Comparison of ENCODE assay signal across 8 cellular contexts in the genomic region with DNA sequence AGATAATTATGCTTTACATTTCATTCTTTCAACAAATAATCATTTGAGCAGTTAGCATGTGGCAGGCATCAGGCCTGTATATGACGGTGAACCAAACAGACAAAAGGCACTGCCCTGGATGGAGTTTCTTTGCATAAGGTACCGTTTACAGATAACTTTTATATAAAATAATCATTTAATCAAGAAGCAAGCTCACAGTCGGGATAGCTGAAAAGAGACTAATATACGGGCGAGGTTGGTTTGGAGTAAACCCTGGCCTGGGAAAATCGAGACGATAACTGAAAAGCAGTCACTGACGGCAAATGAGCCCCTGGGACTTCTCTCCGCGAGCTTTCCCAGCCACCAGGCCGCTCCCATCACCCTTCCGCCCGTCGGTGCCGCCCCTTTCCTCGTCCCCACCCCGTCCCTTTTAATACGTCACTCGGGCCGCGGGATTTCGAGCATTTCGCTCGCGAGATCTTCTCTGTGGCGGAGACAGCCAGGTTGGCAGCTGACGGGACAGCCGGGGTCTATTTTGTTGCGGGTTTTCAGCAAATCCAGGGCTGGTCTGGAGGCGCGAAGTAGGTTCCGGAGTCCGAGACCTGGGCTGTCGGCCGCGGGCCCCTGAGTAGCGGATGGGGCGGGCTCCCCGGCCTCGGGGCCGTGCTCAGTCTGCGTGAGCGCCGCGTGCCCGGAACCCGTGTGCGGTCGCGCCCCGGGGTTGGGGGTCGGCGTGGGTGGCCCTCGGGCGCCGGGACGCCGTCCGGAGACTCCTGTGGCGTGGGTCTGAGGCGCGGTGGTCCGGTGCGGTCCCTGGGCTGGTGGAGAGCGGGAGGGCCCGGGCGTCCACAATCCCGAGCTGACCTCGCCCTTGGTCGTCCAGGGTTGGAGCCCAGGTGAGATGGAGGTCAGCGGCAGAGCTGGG. TPM values are rescaled to one million over a fixed set of nuclear protein-coding genes. Genes with fewer than 3 reads are reported as not detected.
DNase-seq lines count a peak whose midpoint lies in the region; ATAC-seq, FAIRE-seq and TF ChIP-seq lines count a peak whose summit lies in the region.

A gene (plus strand): TSS at position 462 of the 904 bp plus-strand sequence. CDS start 703 bp downstream, outside the sequence.

- H3K4me3 ChIP-seq in A673 (ENCODE audit: low read depth, low read length, poor library complexity, severe bottlenecking) (peak within 1 kb of the TSS; percentile 97), breast epithelium (peak within 1 kb of the TSS; percentile 80 to 93 (median 93)), iPS-20b (ENCODE audit: low read length) (peak within 1 kb of the TSS; percentile 94), small intestine (ENCODE audit: low read depth in 1 of 2, low read length in 2 of 2) (peak within 1 kb of the TSS; percentile 66 to 100)

- peaks cover 4% of the 10 kb centered on the region for H3K4me1 ChIP-seq in A673 (ENCODE audit: insufficient read depth, low read length, poor library complexity, severe bottlenecking)
- peaks cover 0 to 5% of the 10 kb centered on the region in 2 donors for H3K4me1 ChIP-seq in breast epithelium
- no peaks in the 10 kb centered on the region; the same call in 1 of the 2 replicates for H3K4me1 ChIP-seq in iPS-20b (ENCODE audit: insufficient read depth, low read length)
- peaks cover 1 to 6% of the 10 kb centered on the region in 2 donors for H3K4me1 ChIP-seq in small intestine (ENCODE audit: control insufficient read depth in 2 of 2, insufficient read depth in 1 of 2, low read depth in 1 of 2, low read length in 1 of 2)

- ATAC-seq in GM18868 (IDR thresholded peaks at IDR 0.05; ENCODE audit: unreplicated experiment) (peak; percentile 99), HG03108 (IDR thresholded peaks at IDR 0.05; ENCODE audit: unreplicated experiment) (peak; percentile 98)

- intact Hi-C loops in A673 (cut with micrococcal nuclease; ENCODE audit: unreplicated experiment) (no loop called here), breast epithelium (cut with DNase I; ENCODE audit: low total_unique reads) (no loop called here)

- CTCF ChIA-PET in A673 (lab: Charles Lee): no interaction called here

- no TSS peak for BruUV-seq in A673 (replicated peaks; lab: Mats Ljungman, UMichigan)

- H3K9me3 ChIP-seq in A673 (ENCODE audit: low read depth, low read length, poor library complexity, severe bottlenecking): no peaks in the 10 kb centered on the region
- no peaks in the 10 kb centered on the region for H3K9me3 ChIP-seq in breast epithelium
- no peaks in the 10 kb centered on the region for H3K9me3 ChIP-seq in iPS-20b (ENCODE audit: insufficient read depth, low read depth, low read length)
- no peaks in the 10 kb centered on the region for H3K9me3 ChIP-seq in small intestine (ENCODE audit: control insufficient read depth, low read depth)

- TF ChIP-seq POLR2A in breast epithelium (IDR thresholded peaks at IDR 0.05): peak; percentile 56

- peak; percentile 97 for DNase-seq in A673 (ENCODE audit: low spot score)
- DNase-seq in NCI-H2196 (lab: John Stamatoyannopoulos, UW; ENCODE audit: unreplicated experiment): peak; percentile 97
- DNase-seq in breast epithelium (ENCODE audit: low spot score in 2 of 2): peak; percentile 91 to 95
- peak; percentile 94 for DNase-seq in small intestine

- no peaks in the 10 kb centered on the region for H3K27me3 ChIP-seq in A673 (replicated peaks; ENCODE audit: insufficient read depth, low read depth, low read length, poor library complexity)
- no peaks in the 10 kb centered on the region for H3K27me3 ChIP-seq in breast epithelium
- no peaks in the 10 kb centered on the region for H3K27me3 ChIP-seq in iPS-20b (ENCODE audit: insufficient read depth, low read length)
- no peaks in the 10 kb centered on the region for H3K27me3 ChIP-seq in small intestine (ENCODE audit: control insufficient read depth in 2 of 2, insufficient read depth in 2 of 2, low read length in 2 of 2)

- TF ChIP-seq CTCF in A673 (conservative IDR thresholded peaks at IDR 0.05; ENCODE audit: low read depth, low read length): no peak
- TF ChIP-seq CTCF in VCaP (conservative IDR thresholded peaks at IDR 0.05): no peak
- no peak for TF ChIP-seq CTCF in breast epithelium (IDR thresholded peaks at IDR 0.05)

- peak within 1 kb of the TSS; percentile 85; the same call in 1 of the 2 replicates for H3K9ac ChIP-seq in iPS-20b (ENCODE audit: low read depth, low read length)

- FAIRE-seq in small intestine (lab: Jason Lieb, UNC): no peak

- POLR2A ChIA-PET in A673 (lab: Charles Lee; ENCODE audit: low non-redundant PET): interaction anchor here (0.7 kb wide), 1 partner anchor 9 kb away, joined by 3 read pairs; no protein-coding TSS in a partner anchor

- WGBS in small intestine, 3 donors: 1% methylated on average over 71 of the region's 71 CpGs

- H3K27ac ChIP-seq in A673 (ENCODE audit: low read depth, low read length, poor library complexity, severe bottlenecking) (peak within 1 kb of the TSS; percentile 95), VCaP (peak within 1 kb of the TSS; percentile 88), breast epithelium (peak within 1 kb of the TSS; percentile 94 to 97), iPS-20b (ENCODE audit: low read length) (no peak within 1 kb of the TSS), small intestine (ENCODE audit: low read depth in 1 of 2, low read length in 1 of 2) (peak within 1 kb of the TSS; percentile 61 to 96)

- H3K36me3 ChIP-seq in A673 (ENCODE audit: insufficient read depth, low read length, poor library complexity, severe bottlenecking) (no peaks in the 10 kb centered on the region), breast epithelium (no peaks in the 10 kb centered on the region), iPS-20b (ENCODE audit: insufficient read depth, low read depth, low read length) (peaks cover 14% of the 10 kb centered on the region), small intestine (ENCODE audit: control insufficient read depth in 2 of 2, insufficient read depth in 2 of 2, low read length in 2 of 2) (no peaks in the 10 kb centered on the region)

RNA-seq across cellular contexts. Expression of the gene that starts here (rescaled TPM):
- total RNA-seq in A673 (2021) (46.7 and 51.1 TPM in 2 replicates), breast epithelium (10 to 100 TPM; 53.3 to 69.7 (median 56.0) TPM)
- polyA plus RNA-seq in small intestine: 10 to 100 TPM; 15.9 to 23.3 (median 23.1) TPM
